Comparison of ENCODE assay signal across 1 cellular context in the genomic region with DNA sequence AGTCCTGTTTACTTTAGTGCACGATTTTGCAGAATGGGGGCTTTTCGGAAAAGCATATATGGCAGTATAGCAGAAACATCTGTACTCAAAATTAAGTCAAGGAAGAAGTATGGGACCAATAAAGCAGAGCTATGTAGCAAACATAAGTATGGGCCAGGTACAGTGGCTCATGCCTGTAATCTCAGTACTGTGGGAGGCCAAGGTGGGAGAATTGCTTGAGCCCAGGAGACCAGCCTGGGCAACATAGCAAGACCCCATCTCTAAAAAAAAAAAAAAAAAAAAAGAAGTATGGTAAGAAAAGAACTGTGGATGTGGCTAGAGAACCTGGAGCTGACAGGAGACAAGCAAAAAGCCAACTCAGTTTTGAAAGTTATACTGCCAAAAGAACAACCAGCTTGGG.
TF ChIP-seq lines count a peak whose summit lies in the region.

No MANE protein-coding gene starts in this region.

TF ChIP-seq in K562, 482 proteins besides CTCF, POLR2A, EP300 and RAD21 (continued from another document):
- TF ChIP-seq, protein P1, sequence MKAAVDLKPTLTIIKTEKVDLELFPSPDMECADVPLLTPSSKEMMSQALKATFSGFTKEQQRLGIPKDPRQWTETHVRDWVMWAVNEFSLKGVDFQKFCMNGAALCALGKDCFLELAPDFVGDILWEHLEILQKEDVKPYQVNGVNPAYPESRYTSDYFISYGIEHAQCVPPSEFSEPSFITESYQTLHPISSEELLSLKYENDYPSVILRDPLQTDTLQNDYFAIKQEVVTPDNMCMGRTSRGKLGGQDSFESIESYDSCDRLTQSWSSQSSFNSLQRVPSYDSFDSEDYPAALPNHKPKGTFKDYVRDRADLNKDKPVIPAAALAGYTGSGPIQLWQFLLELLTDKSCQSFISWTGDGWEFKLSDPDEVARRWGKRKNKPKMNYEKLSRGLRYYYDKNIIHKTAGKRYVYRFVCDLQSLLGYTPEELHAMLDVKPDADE (conservative IDR thresholded peaks at IDR 0.05; ENCODE audit: control insufficient read depth, low read depth, low read length): no peak
- no peak for TF ChIP-seq PHB2 (IDR thresholded peaks at IDR 0.05; ENCODE audit: low read depth)
